In the genomic region with DNA sequence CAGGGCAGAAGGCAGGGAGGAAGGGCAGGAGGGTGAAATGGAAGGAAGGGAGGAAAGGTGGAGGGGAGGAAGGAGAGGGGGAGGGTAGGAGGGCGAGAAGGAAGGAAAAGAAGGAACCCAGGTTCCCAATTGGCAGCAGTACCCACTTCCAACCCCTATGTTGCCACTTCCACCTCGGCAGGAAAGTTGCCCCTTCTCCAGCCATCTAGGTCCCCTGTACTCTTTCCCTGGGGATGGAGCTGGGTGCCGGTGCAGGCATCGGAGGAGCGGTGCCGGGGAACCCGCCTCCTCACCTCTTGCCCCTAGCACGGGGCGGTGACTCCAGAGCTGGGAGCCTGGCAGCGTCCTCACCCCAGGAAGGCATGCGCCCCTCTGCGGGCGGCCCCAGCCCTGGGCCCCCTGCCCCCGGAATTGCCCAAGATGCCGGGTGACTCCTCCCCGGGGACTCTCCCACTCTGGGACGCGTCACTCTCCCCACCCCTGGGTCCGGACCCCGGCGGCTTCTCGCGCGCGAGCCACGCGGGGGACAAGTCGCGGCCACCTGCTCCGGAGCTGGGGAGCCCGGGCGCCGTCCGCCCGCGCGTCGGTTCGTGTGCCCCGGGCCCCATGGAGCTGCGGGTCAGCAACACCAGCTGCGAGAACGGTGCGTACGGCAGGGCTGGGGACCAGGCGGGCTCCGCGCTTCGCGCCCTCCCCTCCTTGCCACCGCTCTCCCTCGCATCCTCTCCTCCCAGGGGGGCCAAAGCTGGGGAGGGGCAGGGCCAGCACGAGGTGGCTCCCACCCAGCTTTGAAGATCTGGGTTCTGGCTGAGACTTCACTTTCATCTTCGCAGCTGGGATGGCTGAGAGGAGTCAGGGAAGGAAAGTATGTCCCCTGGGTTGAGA, we compare ENCODE assay signal across 9 cellular contexts. TPM values are rescaled to one million over a fixed set of nuclear protein-coding genes. Genes with fewer than 3 reads are reported as not detected.
DNase-seq lines count a peak whose midpoint lies in the region; ATAC-seq and TF ChIP-seq lines count a peak whose summit lies in the region.
"Had no signal": no experiment of that assay in that cellular context is flagged by ENCODE, and none has a peak within 500 bp of the region (broad histone marks: within the 10 kb centered on the region; RNA-seq: fewer than 3 reads in every experiment).

Gene NIPAL4 (plus strand): TSS at position 499 of the 885 bp plus-strand sequence. CDS start 108 bp downstream, at position 607.

- BruUV-seq in Calu3 (replicated peaks; lab: Mats Ljungman, UMichigan) = no TSS peak

- POLR2A ChIA-PET in T-cell (lab: Charles Lee) = interaction anchor here in 1 of 2 donors (0.6 kb wide), 1 partner anchor 134 kb away, joined by 3 read pairs; no protein-coding TSS in a partner anchor

- ATAC-seq in T-cell (replicated peaks in 1 of 4) = peak; percentile 50 to 62 (median 57)
- peak; percentile 35 for ATAC-seq in left lobe of liver
- no peak for ATAC-seq in HG02759 (IDR thresholded peaks at IDR 0.05; ENCODE audit: unreplicated experiment)
- ATAC-seq: HCT116 had no signal

- H3K9me3 Mint-ChIP-seq in Calu3 (ENCODE audit: low read depth, unreplicated experiment) (no peaks in the 10 kb centered on the region), T-cell (no peaks in the 10 kb centered on the region)

- H3K36me3 Mint-ChIP-seq in Calu3 (ENCODE audit: insufficient read depth, unreplicated experiment) (peaks cover 17% of the 10 kb centered on the region), T-cell (no peaks in the 10 kb centered on the region)

- H3K4me3 Mint-ChIP-seq in Calu3 (ENCODE audit: low read depth, unreplicated experiment) = peak within 1 kb of the TSS; percentile 70
- H3K4me3 Mint-ChIP-seq in T-cell = peak within 1 kb of the TSS; percentile 61 to 69 (median 67)

- DNase-seq in Calu3 = peak; percentile 59
- peak in 10 of 34 experiments; percentile 2 to 13 (median 8) for DNase-seq in T-cell
- DNase-seq in cardiac fibroblast (ENCODE audit: low read depth in 2 of 2) = no peak
- no peak for DNase-seq in left lobe of liver (ENCODE audit: low spot score)
- peak; percentile 59 for DNase-seq in stimulated activated CD4-positive, alpha-beta T cell treated with anti-CD3 and anti-CD28 coated beads, Interleukin-4, amount 100 ng/mL, for 1 hour
- DNase-seq in NCI-H2029 treated with DMSO at 0.1 percent for 48 hours (lab: John Stamatoyannopoulos, UW) = no peak
- DNase-seq in NCI-H1436 (lab: John Stamatoyannopoulos, UW) = no peak

- H3K27ac Mint-ChIP-seq in Calu3 (ENCODE audit: unreplicated experiment) = peak within 1 kb of the TSS; percentile 30
- no peak within 1 kb of the TSS for H3K27ac Mint-ChIP-seq in T-cell

- CTCF ChIA-PET in Calu3 (lab: Charles Lee) (interaction anchor here (0.6 to 1.8 kb wide), 5 partner anchors 8 to 52 kb away, joined by 3 to 5 read pairs (median 3); no protein-coding TSS in a partner anchor), T-cell (lab: Charles Lee) (interaction anchor here in 1 of 2 donors (0.7 kb wide), 1 partner anchor 12 kb away, joined by 4 read pairs; no protein-coding TSS in a partner anchor)

- TF ChIP-seq CTCF in Calu3 (IDR thresholded peaks at IDR 0.05; ENCODE audit: unreplicated experiment) (no peak), cardiac fibroblast (IDR thresholded peaks at IDR 0.05; ENCODE audit: low read depth, low read length) (no peak)

- H3K4me1 Mint-ChIP-seq in Calu3 (ENCODE audit: low read depth, unreplicated experiment) (peaks cover 16% of the 10 kb centered on the region), T-cell (peaks cover 6 to 31% (median 20%) of the 10 kb centered on the region in 3 donors)

- intact Hi-C loops in Calu3 (cut with micrococcal nuclease; ENCODE audit: unreplicated experiment) = no loop called here

- H3K27me3 Mint-ChIP-seq in Calu3 (ENCODE audit: unreplicated experiment) (no peaks in the 10 kb centered on the region), T-cell (peaks cover 19 to 30% of the 10 kb centered on the region in 2 donors)

- peak within 1 kb of the TSS; percentile 30 to 39 for H3K4me3 ChIP-seq in cardiac fibroblast (replicated peaks in 1 of 2; ENCODE audit: low read depth in 2 of 2, low read length in 2 of 2)

RNA-seq across cellular contexts. Expression of gene NIPAL4, which starts in this region (rescaled TPM):
- total RNA-seq in Calu3 (2022) (2.7 and 3.2 TPM in 2 replicates), T-cell (under 1 TPM in 4 of 5 donors, not detected in 1; 0.06 to 0.49 (median 0.08) TPM), left lobe of liver (not detected)

Comparison
In these comparisons a context has a peak if more than half of its experiments do, and no peak if none do; other contexts are left out.
1. Peak in ATAC-seq in T-cell; RNA of the gene not detected or under 1 TPM.
2. Peak in ATAC-seq in left lobe of liver; RNA of the gene not detected or under 1 TPM.
3. DNase-seq: peak in Calu3 (single experiment) and stimulated activated CD4-positive, alpha-beta T cell treated with anti-CD3 and anti-CD28 coated beads, Interleukin-4, amount 100 ng/mL, for 1 hour (single experiment); none in cardiac fibroblast (0 of 2), left lobe of liver (single experiment), NCI-H2029 treated with DMSO at 0.1 percent for 48 hours (single experiment) and NCI-H1436 (single experiment).